ENCODE assay signal across 11 cellular contexts in genomic region chr14:54253195-54253947, GRCh38.
DNase-seq lines count a peak whose midpoint lies in the region; ATAC-seq and TF ChIP-seq lines count a peak whose summit lies in the region.
"Had no signal": no experiment of that assay in that cellular context is flagged by ENCODE, and none has a peak within 500 bp of the region (broad histone marks: within the 10 kb centered on the region; RNA-seq: fewer than 3 reads in every experiment).

No MANE protein-coding gene starts in this region.

- no peak overlapping the region for H3K4me3 ChIP-seq in cardiac fibroblast (replicated peaks in 1 of 2; ENCODE audit: low read depth in 2 of 2, low read length in 2 of 2)
- H3K4me3 ChIP-seq: BLaER1, pancreas had no signal

- no peak for TF ChIP-seq CTCF in cardiac fibroblast (IDR thresholded peaks at IDR 0.05; ENCODE audit: low read depth, low read length)

- DNase-seq in activated CD4-positive, alpha-beta T cell treated with anti-CD3 and anti-CD28 coated beads, Interleukin-2, amount 50 U/mL, for 48 hours = peak; percentile 10 to 13
- DNase-seq in activated CD4-positive, alpha-beta T cell treated with anti-CD3 and anti-CD28 coated beads, Interleukin-2, amount 50 U/mL, for 4 hours = no peak
- DNase-seq in cardiac fibroblast (ENCODE audit: low read depth in 2 of 2) = peak; percentile 39 to 91
- DNase-seq in stimulated activated naive CD8-positive, alpha-beta T cell treated with anti-CD3 and anti-CD28 coated beads, Interleukin-15, Interleukin-2, amounts not matched to agents 100 U/mL and 50 U/mL, for 24 hours = no peak
- no peak for DNase-seq in OCI-M2 (lab: John Stamatoyannopoulos, UW; ENCODE audit: unreplicated experiment)
- no peak for DNase-seq in cortex of kidney (lab: John Stamatoyannopoulos, UW)
- DNase-seq: effector CD4-positive, alpha-beta T cell; pancreas had no signal

- ATAC-seq in HG03558 (IDR thresholded peaks at IDR 0.05; ENCODE audit: extremely low read depth, unreplicated experiment) (peak; percentile 71), GM18519 (IDR thresholded peaks at IDR 0.05; ENCODE audit: low FRiP score, unreplicated experiment) (no peak)
- ATAC-seq in stimulated activated naive CD8-positive, alpha-beta T cell treated with anti-CD3 and anti-CD28 coated beads, Interleukin-15, Interleukin-2, amounts not matched to agents 100 U/mL and 50 U/mL, for 24 hours = peak; percentile 79

Comparison
In these comparisons a context has a peak if more than half of its experiments do, and no peak if none do; other contexts are left out.
1. DNase-seq: peak in activated CD4-positive, alpha-beta T cell treated with anti-CD3 and anti-CD28 coated beads, Interleukin-2, amount 50 U/mL, for 48 hours (2 of 2) and cardiac fibroblast (2 of 2); none in activated CD4-positive, alpha-beta T cell treated with anti-CD3 and anti-CD28 coated beads, Interleukin-2, amount 50 U/mL, for 4 hours (0 of 2), stimulated activated naive CD8-positive, alpha-beta T cell treated with anti-CD3 and anti-CD28 coated beads, Interleukin-15, Interleukin-2, amounts not matched to agents 100 U/mL and 50 U/mL, for 24 hours (single experiment), OCI-M2 (single experiment) and cortex of kidney (single experiment).